ENCODE assay signal across 22 cellular contexts in the genomic region with DNA sequence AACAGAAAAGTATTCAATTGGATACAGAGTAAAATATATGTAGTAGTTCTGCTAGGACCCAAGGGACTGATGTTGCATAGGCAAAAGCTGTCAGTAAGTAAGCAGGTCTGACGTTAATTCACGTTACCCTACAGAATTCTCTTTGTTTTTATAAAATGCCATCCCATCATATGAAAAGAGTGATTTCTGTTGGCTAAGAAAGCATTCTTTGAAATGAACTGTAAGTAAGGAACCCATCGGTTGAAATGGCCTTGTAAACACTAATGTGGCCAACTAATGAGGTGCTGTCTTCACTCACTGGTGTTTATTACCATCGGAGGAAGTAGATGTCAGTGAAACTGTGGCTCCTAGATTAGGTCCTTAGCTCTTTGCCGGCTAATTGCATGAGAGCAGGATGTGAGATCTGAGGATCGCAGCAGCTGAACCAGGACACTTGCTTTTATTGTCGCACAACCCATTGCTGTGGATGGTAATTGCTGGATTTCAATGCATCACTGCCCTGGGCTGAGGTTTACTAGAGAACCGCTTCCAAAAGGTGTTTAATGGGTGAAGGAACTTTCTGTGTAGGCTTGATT.
"Had no signal": no experiment of that assay in that cellular context is flagged by ENCODE, and none has a peak within 500 bp of the region (broad histone marks: within the 10 kb centered on the region; RNA-seq: fewer than 3 reads in every experiment).

No MANE protein-coding gene starts in this region.

- DNase-seq: activated B cell treated with CpG ODN at 0.5 μM for 24 hours; activated CD4-positive, alpha-beta T cell treated with anti-CD3 and anti-CD28 coated beads for 4 hours; activated CD4-positive, alpha-beta T cell treated with anti-CD3 and anti-CD28 coated beads, Interleukin-2, amount 50 U/mL, for 48 hours; activated gamma-delta T cell; activated naive CD4-positive, alpha-beta T cell treated with anti-CD3 and anti-CD28 coated beads, Interleukin-2, amount 50 U/mL, for 16 hours; activated naive CD8-positive, alpha-beta T cell treated with anti-CD3 and anti-CD28 coated beads, Interleukin-2, amount 50 U/mL, for 24 hours; dermis blood vessel endothelial cell; effector CD8-positive, alpha-beta T cell; hippocampal formation; pancreas; psoas muscle; right cardiac atrium; stimulated activated CD4-positive, alpha-beta T cell treated with anti-CD3 and anti-CD28 coated beads, Interleukin-1b, Interleukin-23, amount 100 ng/mL, for 48 hours; T-helper 9 cell; tibial artery had no signal

- H3K9me3 ChIP-seq: neutrophil, pancreas, psoas muscle, tibial artery had no signal

- H3K27me3 Mint-ChIP-seq: activated B cell treated with CpG ODN at 0.5 μM for 24 hours; activated naive CD8-positive, alpha-beta T cell treated with anti-CD3 and anti-CD28 coated beads, Interleukin-2, amount 50 U/mL, for 24 hours; natural killer cell treated with Interleukin-12 subunit alpha and Interleukin-12 subunit beta and Interleukin-15 and Interleukin-18, amount 100 ng/mL, for 72 hours; stimulated activated naive CD8-positive, alpha-beta T cell treated with anti-CD3 and anti-CD28 coated beads, Interleukin-15, Interleukin-2, amounts not matched to agents 100 ng/mL and 50 ng/mL, for 24 hours had no signal

- H3K9me3 Mint-ChIP-seq: activated B cell treated with CpG ODN at 0.5 μM for 24 hours; activated naive CD8-positive, alpha-beta T cell treated with anti-CD3 and anti-CD28 coated beads, Interleukin-2, amount 50 U/mL, for 24 hours; activated T-helper 1 cell treated with anti-CD3 and anti-CD28 coated beads, Interleukin-12 subunit alpha, Interleukin-12 subunit beta, Interleukin-2, Interleukin-4 antibody, amounts not matched to agents 30 ng/mL and 10 ng/mL and 1 ng/mL, durations not matched to agents 14 hours and 24 hours and 36 hours; natural killer cell treated with Interleukin-12 subunit alpha and Interleukin-12 subunit beta and Interleukin-15 and Interleukin-18, amount 100 ng/mL, for 72 hours; stimulated activated naive CD8-positive, alpha-beta T cell treated with anti-CD3 and anti-CD28 coated beads, Interleukin-15, Interleukin-2, amounts not matched to agents 100 ng/mL and 50 ng/mL, for 24 hours had no signal

- FAIRE-seq: endothelial cell of umbilical vein, frontal cortex, pancreas had no signal

- ATAC-seq: activated naive CD8-positive, alpha-beta T cell treated with anti-CD3 and anti-CD28 coated beads, Interleukin-2, amount 50 U/mL, for 24 hours; esophagus mucosa; natural killer cell treated with Interleukin-12 subunit alpha and Interleukin-12 subunit beta and Interleukin-15 and Interleukin-18, amount 100 ng/mL, for 72 hours; psoas muscle; right cardiac atrium had no signal

- H3K4me3 Mint-ChIP-seq: activated B cell treated with CpG ODN at 0.5 μM for 24 hours; activated naive CD8-positive, alpha-beta T cell treated with anti-CD3 and anti-CD28 coated beads, Interleukin-2, amount 50 U/mL, for 24 hours; activated T-helper 1 cell treated with anti-CD3 and anti-CD28 coated beads, Interleukin-12 subunit alpha, Interleukin-12 subunit beta, Interleukin-2, Interleukin-4 antibody, amounts not matched to agents 30 ng/mL and 10 ng/mL and 1 ng/mL, durations not matched to agents 14 hours and 24 hours and 36 hours; natural killer cell treated with Interleukin-12 subunit alpha and Interleukin-12 subunit beta and Interleukin-15 and Interleukin-18, amount 100 ng/mL, for 72 hours; stimulated activated naive CD8-positive, alpha-beta T cell treated with anti-CD3 and anti-CD28 coated beads, Interleukin-15, Interleukin-2, amounts not matched to agents 100 ng/mL and 50 ng/mL, for 24 hours had no signal

- H3K27me3 ChIP-seq: neutrophil, pancreas, tibial artery had no signal

- H3K4me1 Mint-ChIP-seq: activated B cell treated with CpG ODN at 0.5 μM for 24 hours had no signal

- H3K27ac Mint-ChIP-seq: activated B cell treated with CpG ODN at 0.5 μM for 24 hours; activated naive CD8-positive, alpha-beta T cell treated with anti-CD3 and anti-CD28 coated beads, Interleukin-2, amount 50 U/mL, for 24 hours; activated T-helper 1 cell treated with anti-CD3 and anti-CD28 coated beads, Interleukin-12 subunit alpha, Interleukin-12 subunit beta, Interleukin-2, Interleukin-4 antibody, amounts not matched to agents 30 ng/mL and 10 ng/mL and 1 ng/mL, durations not matched to agents 14 hours and 24 hours and 36 hours; natural killer cell treated with Interleukin-12 subunit alpha and Interleukin-12 subunit beta and Interleukin-15 and Interleukin-18, amount 100 ng/mL, for 72 hours; stimulated activated naive CD8-positive, alpha-beta T cell treated with anti-CD3 and anti-CD28 coated beads, Interleukin-15, Interleukin-2, amounts not matched to agents 100 ng/mL and 50 ng/mL, for 24 hours had no signal

- H3K27ac ChIP-seq: neutrophil, pancreas, psoas muscle, tibial artery had no signal

- H3K4me1 ChIP-seq: psoas muscle, tibial artery had no signal

- H3K4me3 ChIP-seq: pancreas, psoas muscle, tibial artery had no signal
